Comparison of ENCODE assay signal across 25 cellular contexts in genomic region chr15:93041159-93041547, GRCh38. TPM values are rescaled to one million over a fixed set of nuclear protein-coding genes. Genes with fewer than 3 reads are reported as not detected.
DNase-seq lines count a peak whose midpoint lies in the region; ATAC-seq, FAIRE-seq and TF ChIP-seq lines count a peak whose summit lies in the region.
"Had no signal": no experiment of that assay in that cellular context is flagged by ENCODE, and none has a peak within 500 bp of the region (broad histone marks: within the 10 kb centered on the region; RNA-seq: fewer than 3 reads in every experiment).

No MANE protein-coding gene starts in this region.

- no peak overlapping the region for H2AFZ ChIP-seq in osteoblast (ENCODE audit: low read length)

- H3K4me1 ChIP-seq in right cardiac atrium (ENCODE audit: control insufficient read depth, insufficient read depth, low read length) (no peaks in the 10 kb centered on the region), heart right ventricle (peaks cover 0 to 29% (median 5%) of the 10 kb centered on the region in 9 donors), kidney (ENCODE audit: control insufficient read depth in 1 of 2, insufficient read depth in 1 of 2, low read depth in 1 of 2, low read length in 2 of 2) (no peaks in the 10 kb centered on the region), osteoblast (ENCODE audit: insufficient read depth, low read length) (no peaks in the 10 kb centered on the region)
- H3K4me1 ChIP-seq: BE2C had no signal

- intact Hi-C loops in right cardiac atrium (cut with DNase I), result no loop called here
- intact Hi-C loops in heart right ventricle (cut with DNase I), result no loop called here
- intact Hi-C loops in kidney (cut with DNase I), result no loop called here

- H3K4me3 ChIP-seq in right cardiac atrium (ENCODE audit: low read length) (no peak overlapping the region), heart right ventricle (no peak overlapping the region), kidney (ENCODE audit: low read length in 2 of 2) (no peak overlapping the region), osteoblast (ENCODE audit: insufficient read depth, low read length) (no peak overlapping the region)

- DNase-seq in right cardiac atrium (peak; percentile 2 to 35 (median 28)), heart right ventricle (no peak), kidney (peak; percentile 25), osteoblast (ENCODE audit: insufficient read length, low spot score, missing footprints) (peak; percentile 79), omental fat pad (ENCODE audit: low spot score) (no peak), superior temporal gyrus (ENCODE audit: extremely low spot score) (no peak), DMS114 treated with DMSO at 0.1 percent for 48 hours (lab: John Stamatoyannopoulos, UW; ENCODE audit: unreplicated experiment) (no peak)
- no peak for DNase-seq in activated CD4-positive, alpha-beta memory T cell treated with anti-CD3 and anti-CD28 coated beads, Interleukin-2, amount 10 ng/mL, durations not matched to agents 7 days and 5 days
- DNase-seq: CD4-positive, alpha-beta memory T cell; EL; HFFc6; IMR-90; NCI-H1417; NCI-H187; NCI-H2227 treated with DMSO at 0.1 percent for 48 hours; NCI-H524; NCI-H82; SIG-M5 had no signal

- no peak for FAIRE-seq in kidney (lab: Jason Lieb, UNC)
- FAIRE-seq: GM12891, GM18507 had no signal

- H3K9me3 Mint-ChIP-seq in activated CD4-positive, alpha-beta memory T cell treated with anti-CD3 and anti-CD28 coated beads, Interleukin-2, amount 10 ng/mL, durations not matched to agents 7 days and 5 days, result peaks cover 2% of the 10 kb centered on the region

- TF ChIP-seq CTCF in heart right ventricle (IDR thresholded peaks at IDR 0.05) (no peak), kidney (IDR thresholded peaks at IDR 0.05; ENCODE audit: borderline replicate concordance, extremely low read depth, insufficient read depth) (no peak), osteoblast (IDR thresholded peaks at IDR 0.05; ENCODE audit: extremely low read depth, low read depth, low read length) (no peak), omental fat pad (IDR thresholded peaks at IDR 0.05) (no peak)

- CTCF ChIA-PET in activated CD4-positive, alpha-beta memory T cell treated with anti-CD3 and anti-CD28 coated beads, Interleukin-2, amount 10 ng/mL, durations not matched to agents 7 days and 5 days (lab: Charles Lee), result interaction anchor here (1.3 to 1.5 kb wide), 2 partner anchors 11 to 15 kb away, joined by 4 to 7 read pairs; no protein-coding TSS in a partner anchor

- WGBS in right cardiac atrium, result 81% methylated on average over 13 of the region's 13 CpGs
- 81% methylated on average over 13 of the region's 13 CpGs for WGBS in heart right ventricle, 2 donors

- H3K79me2 ChIP-seq in osteoblast (ENCODE audit: insufficient read depth, low read length), result no peaks in the 10 kb centered on the region

- no peaks in the 10 kb centered on the region for H3K27me3 ChIP-seq in right cardiac atrium (ENCODE audit: control insufficient read depth, insufficient read depth)
- no peaks in the 10 kb centered on the region for H3K27me3 ChIP-seq in heart right ventricle
- H3K27me3 ChIP-seq in osteoblast (ENCODE audit: insufficient read depth, low read length), result no peaks in the 10 kb centered on the region
- H3K27me3 ChIP-seq: BE2C had no signal

- no peak overlapping the region for H3K9ac ChIP-seq in kidney (ENCODE audit: low read length in 2 of 2)

- no peaks in the 10 kb centered on the region for H3K9me3 ChIP-seq in right cardiac atrium (ENCODE audit: control insufficient read depth, low read length)
- peaks cover 0 to 7% (median 3%) of the 10 kb centered on the region in 11 donors for H3K9me3 ChIP-seq in heart right ventricle
- peaks cover 0 to 3% of the 10 kb centered on the region in 2 donors for H3K9me3 ChIP-seq in kidney (ENCODE audit: control insufficient read depth in 1 of 2, low read length in 2 of 2)
- H3K9me3 ChIP-seq in osteoblast (ENCODE audit: low read depth, low read length), result no peaks in the 10 kb centered on the region

- peaks cover 0 to 29% (median 7%) of the 10 kb centered on the region in 9 donors for H3K36me3 ChIP-seq in heart right ventricle
- H3K36me3 ChIP-seq in kidney (ENCODE audit: control insufficient read depth in 1 of 2, insufficient read depth in 2 of 2, low read length in 2 of 2), result no peaks in the 10 kb centered on the region
- H3K36me3 ChIP-seq in osteoblast (ENCODE audit: insufficient read depth, low read length), result no peaks in the 10 kb centered on the region
- H3K36me3 ChIP-seq: BE2C had no signal

- POLR2A ChIA-PET in activated CD4-positive, alpha-beta memory T cell treated with anti-CD3 and anti-CD28 coated beads, Interleukin-2, amount 10 ng/mL, durations not matched to agents 7 days and 5 days (lab: Charles Lee), result no interaction called here

- no peak overlapping the region for H3K27ac ChIP-seq in right cardiac atrium (ENCODE audit: low read length)
- no peak overlapping the region for H3K27ac ChIP-seq in heart right ventricle
- no peak overlapping the region for H3K27ac ChIP-seq in kidney (ENCODE audit: low read depth in 2 of 2, low read length in 2 of 2)
- H3K27ac ChIP-seq in osteoblast (ENCODE audit: low read depth, low read length), result no peak overlapping the region
- H3K27ac ChIP-seq: HL-60 had no signal

- no peak overlapping the region for H3K4me3 Mint-ChIP-seq in activated CD4-positive, alpha-beta memory T cell treated with anti-CD3 and anti-CD28 coated beads, Interleukin-2, amount 10 ng/mL, durations not matched to agents 7 days and 5 days
- H3K4me3 Mint-ChIP-seq: CD4-positive, alpha-beta memory T cell; HFFc6 had no signal

- H3K4me2 ChIP-seq in osteoblast (ENCODE audit: insufficient read depth, low read length), result no peak overlapping the region

- H3K27me3 Mint-ChIP-seq in activated CD4-positive, alpha-beta memory T cell treated with anti-CD3 and anti-CD28 coated beads, Interleukin-2, amount 10 ng/mL, durations not matched to agents 7 days and 5 days, result peaks cover 2% of the 10 kb centered on the region
- H3K27me3 Mint-ChIP-seq: CD4-positive, alpha-beta memory T cell had no signal

- no peaks in the 10 kb centered on the region for H4K20me1 ChIP-seq in osteoblast (ENCODE audit: insufficient read depth, low read length)

- H3K4me1 Mint-ChIP-seq in activated CD4-positive, alpha-beta memory T cell treated with anti-CD3 and anti-CD28 coated beads, Interleukin-2, amount 10 ng/mL, durations not matched to agents 7 days and 5 days, result no peaks in the 10 kb centered on the region

- H3K27ac Mint-ChIP-seq in activated CD4-positive, alpha-beta memory T cell treated with anti-CD3 and anti-CD28 coated beads, Interleukin-2, amount 10 ng/mL, durations not matched to agents 7 days and 5 days, result no peak overlapping the region
- H3K27ac Mint-ChIP-seq: HFFc6 had no signal

- H3K36me3 Mint-ChIP-seq in activated CD4-positive, alpha-beta memory T cell treated with anti-CD3 and anti-CD28 coated beads, Interleukin-2, amount 10 ng/mL, durations not matched to agents 7 days and 5 days (ENCODE audit: low read depth), result no peaks in the 10 kb centered on the region
- H3K36me3 Mint-ChIP-seq: CD4-positive, alpha-beta memory T cell had no signal

- no peak for ATAC-seq in right cardiac atrium
- no peak for ATAC-seq in heart right ventricle
- no peak for ATAC-seq in omental fat pad (ENCODE audit: low FRiP score)

RNA-seq across cellular contexts. Expression of gene RGMA, which starts 47.9 kb away (rescaled TPM):
- total RNA-seq in right cardiac atrium (10 to 100 TPM in 3 of 4 donors, 1 to 10 TPM in 1; 9.2 to 16.4 (median 12.8) TPM), heart right ventricle (10 to 100 TPM in 5 of 10 donors, 1 to 10 TPM in 5; 4.9 to 33.8 (median 10.9) TPM), kidney (4.7 TPM), osteoblast (2.5 and 3.2 TPM in 2 replicates), omental fat pad (10 to 100 TPM in 1 of 4 donors, 1 to 10 TPM in 3; 5.6 to 12.8 (median 8.5) TPM)
- polyA plus RNA-seq in right cardiac atrium (10.8 TPM), heart right ventricle (10 to 100 TPM in 1 of 2 donors, 1 to 10 TPM in 1; 7.3 to 11.9 TPM), kidney (ENCODE audit: insufficient read depth, low read depth, low replicate concordance) (4.4 TPM)
- under 1 TPM; 0.18 to 0.23 TPM for total RNA-seq in activated CD4-positive, alpha-beta memory T cell treated with anti-CD3 and anti-CD28 coated beads, Interleukin-2, amount 10 ng/mL, durations not matched to agents 7 days and 5 days
- total RNA-seq: CD4-positive, alpha-beta memory T cell; HT1080; M059J; RPMI7951 had no signal
- polyA plus RNA-seq: CD4-positive, alpha-beta memory T cell had no signal

Comparison
In these comparisons a context has a peak if more than half of its experiments do, and no peak if none do; other contexts are left out.
1. DNase-seq: peak in right cardiac atrium (3 of 3), kidney (single experiment) and osteoblast (single experiment); none in heart right ventricle (0 of 2), activated CD4-positive, alpha-beta memory T cell treated with anti-CD3 and anti-CD28 coated beads, Interleukin-2, amount 10 ng/mL, durations not matched to agents 7 days and 5 days (single experiment), omental fat pad (single experiment), superior temporal gyrus (single experiment) and DMS114 treated with DMSO at 0.1 percent for 48 hours (single experiment).